Comparison of ENCODE assay signal across 24 cellular contexts in the genomic region with DNA sequence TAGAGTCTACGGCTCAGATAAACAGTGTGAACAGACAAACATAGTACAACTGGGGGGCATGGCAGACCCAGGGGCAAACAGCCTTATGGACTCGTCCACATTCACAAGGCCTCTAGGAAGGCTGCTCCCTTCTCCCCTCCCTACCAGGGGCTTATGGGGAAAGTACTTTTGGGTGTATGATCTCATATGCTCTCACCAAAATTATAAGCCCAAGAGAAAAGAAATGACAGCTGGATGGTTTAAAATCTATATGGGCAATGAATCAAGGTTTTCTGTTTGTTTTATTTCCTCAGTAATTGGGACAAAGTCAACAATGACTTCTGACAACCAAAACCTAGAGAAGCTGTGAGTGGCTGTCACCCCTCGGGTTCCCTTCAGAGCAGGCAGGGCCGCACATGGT.
A peak's percentile ranks its signal among the peaks of the same experiment; 100 is the strongest.
DNase-seq lines count a peak whose midpoint lies in the region; ATAC-seq and TF ChIP-seq lines count a peak whose summit lies in the region.
"Had no signal": no experiment of that assay in that cellular context is flagged by ENCODE, and none has a peak within 500 bp of the region (broad histone marks: within the 10 kb centered on the region; RNA-seq: fewer than 3 reads in every experiment).

No MANE protein-coding gene starts in this region.

- H3K27me3 Mint-ChIP-seq in neural crest cell (ENCODE audit: low read depth), result no peaks in the 10 kb centered on the region
- H3K27me3 Mint-ChIP-seq in activated T-cell treated with anti-CD3 and anti-CD28 coated beads, Interleukin-2, amount 50 U/mL, for 72 hours (ENCODE audit: low read depth), result no peaks in the 10 kb centered on the region
- H3K27me3 Mint-ChIP-seq: activated T-cell treated with anti-CD3 and anti-CD28 coated beads, Interleukin-2, amount 50 U/mL, for 24 hours; memory B cell had no signal

- H3K4me3 Mint-ChIP-seq in neural crest cell, result no peak overlapping the region
- no peak overlapping the region for H3K4me3 Mint-ChIP-seq in activated T-cell treated with anti-CD3 and anti-CD28 coated beads, Interleukin-2, amount 50 U/mL, for 72 hours
- H3K4me3 Mint-ChIP-seq: activated T-cell treated with anti-CD3 and anti-CD28 coated beads, Interleukin-2, amount 50 U/mL, for 24 hours; memory B cell; nephron progenitor cell; T-helper 17 cell had no signal

- H3K36me3 Mint-ChIP-seq in neural crest cell (ENCODE audit: low read depth), result no peaks in the 10 kb centered on the region
- no peaks in the 10 kb centered on the region for H3K36me3 Mint-ChIP-seq in activated T-cell treated with anti-CD3 and anti-CD28 coated beads, Interleukin-2, amount 50 U/mL, for 72 hours (ENCODE audit: insufficient read depth in 2 of 2)
- H3K36me3 Mint-ChIP-seq: memory B cell had no signal

- ATAC-seq in GM18520 (IDR thresholded peaks at IDR 0.05; ENCODE audit: unreplicated experiment), result no peak
- no peak for ATAC-seq in GM18873 (IDR thresholded peaks at IDR 0.05; ENCODE audit: low FRiP score, unreplicated experiment)
- no peak for ATAC-seq in activated T-cell treated with anti-CD3 and anti-CD28 coated beads, Interleukin-2, amount 50 U/mL, for 72 hours (replicated peaks in 1 of 2)
- ATAC-seq: K562, left lung, T-helper 17 cell had no signal

- TF ChIP-seq CTCF in neural crest cell (conservative IDR thresholded peaks at IDR 0.05), result no peak

- no peaks in the 10 kb centered on the region for H3K9me3 Mint-ChIP-seq in neural crest cell
- H3K9me3 Mint-ChIP-seq in activated T-cell treated with anti-CD3 and anti-CD28 coated beads, Interleukin-2, amount 50 U/mL, for 72 hours, result no peaks in the 10 kb centered on the region
- H3K9me3 Mint-ChIP-seq: activated T-cell treated with anti-CD3 and anti-CD28 coated beads, Interleukin-2, amount 50 U/mL, for 24 hours; memory B cell; nephron progenitor cell had no signal

- DNase-seq in NCI-H1105 treated with DMSO at 0.1 percent for 48 hours (lab: John Stamatoyannopoulos, UW), result peak; percentile 10
- DNase-seq in NCI-H1105 (lab: John Stamatoyannopoulos, UW), result no peak
- DNase-seq in NCI-H1092 (lab: John Stamatoyannopoulos, UW), result peak; percentile 86
- peak; percentile 17 for DNase-seq in NCI-H748 treated with DMSO at 0.1 percent for 48 hours (lab: John Stamatoyannopoulos, UW)
- DNase-seq in neural crest cell (ENCODE audit: low read depth, low spot score), result no peak
- no peak for DNase-seq in activated T-cell treated with anti-CD3 and anti-CD28 coated beads, Interleukin-2, amount 50 U/mL, for 72 hours
- DNase-seq: activated CD4-positive, CD25-positive, alpha-beta regulatory T cell; activated gamma-delta T cell treated with Interleukin-2 at 50 U/mL for 16 hours; activated T-cell treated with anti-CD3 and anti-CD28 coated beads, Interleukin-2, amount 50 U/mL, for 24 hours; Calu3; colonic mucosa; DND-41; effector memory CD4-positive, alpha-beta T cell; left lung; NCI-H1436; NCI-H446 treated with DMSO at 0.1 percent for 48 hours; nephron progenitor cell; stimulated activated CD4-positive, alpha-beta T cell treated with anti-CD3 and anti-CD28 coated beads, Interleukin-15, amount 100 ng/mL, for 24 hours; stimulated activated CD4-positive, alpha-beta T cell treated with anti-CD3 and anti-CD28 coated beads, Interleukin-4, amount 100 ng/mL, for 4 hours; T-helper 17 cell had no signal

- H3K4me1 Mint-ChIP-seq in neural crest cell, result no peaks in the 10 kb centered on the region
- no peaks in the 10 kb centered on the region for H3K4me1 Mint-ChIP-seq in activated T-cell treated with anti-CD3 and anti-CD28 coated beads, Interleukin-2, amount 50 U/mL, for 72 hours (ENCODE audit: low read depth)
- H3K4me1 Mint-ChIP-seq: T-helper 17 cell had no signal

- peak overlapping the region; percentile 74 for H3K27ac Mint-ChIP-seq in neural crest cell (ENCODE audit: unreplicated experiment)
- H3K27ac Mint-ChIP-seq in activated T-cell treated with anti-CD3 and anti-CD28 coated beads, Interleukin-2, amount 50 U/mL, for 72 hours, result no peak overlapping the region
- H3K27ac Mint-ChIP-seq: activated T-cell treated with anti-CD3 and anti-CD28 coated beads, Interleukin-2, amount 50 U/mL, for 24 hours; memory B cell; nephron progenitor cell; T-helper 17 cell had no signal

Comparison
In these comparisons a context has a peak if more than half of its experiments do, and no peak if none do; other contexts are left out.
1. DNase-seq: peak in NCI-H1105 treated with DMSO at 0.1 percent for 48 hours (single experiment), NCI-H1092 (single experiment) and NCI-H748 treated with DMSO at 0.1 percent for 48 hours (single experiment); none in NCI-H1105 (single experiment), neural crest cell (single experiment) and activated T-cell treated with anti-CD3 and anti-CD28 coated beads, Interleukin-2, amount 50 U/mL, for 72 hours (0 of 2).